In the genomic region with DNA sequence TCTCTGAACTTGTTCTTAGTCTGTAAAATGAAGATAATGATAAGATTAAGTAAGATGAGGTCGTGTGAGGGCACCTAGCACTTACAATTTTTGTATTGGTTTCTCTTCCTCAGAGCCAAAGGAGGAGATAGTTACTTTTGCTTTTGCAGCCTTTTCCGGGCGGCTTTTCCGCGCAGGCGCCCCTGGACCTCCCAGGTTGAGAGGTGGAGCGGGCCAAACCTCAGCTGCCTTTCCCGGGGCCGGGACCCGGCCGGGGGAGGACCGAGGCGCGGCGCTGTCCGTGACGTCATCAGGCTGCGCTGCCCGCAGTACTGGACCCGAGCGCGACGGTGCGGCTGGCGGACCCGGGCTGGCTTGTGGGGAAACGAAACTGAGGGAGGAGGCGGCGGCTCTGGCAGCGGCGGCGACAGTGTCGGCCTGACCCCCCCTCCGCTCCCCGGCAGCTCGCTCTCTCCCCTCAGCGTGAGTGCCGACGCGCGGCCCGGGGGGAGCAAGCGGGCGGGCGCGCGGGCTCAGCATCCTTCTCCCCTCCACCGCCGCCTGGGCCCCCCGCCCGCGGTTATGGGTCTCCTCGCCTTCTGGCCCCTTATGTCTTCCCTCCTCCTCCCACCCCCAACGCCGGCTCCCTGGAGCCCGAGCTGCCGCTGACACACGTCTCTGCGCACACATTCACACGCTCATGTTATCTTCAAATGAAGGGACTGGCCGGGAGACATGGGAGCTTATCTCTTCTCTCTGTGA, we compare ENCODE assay signal across 1 cellular context.
TF ChIP-seq lines count a peak whose summit lies in the region.

A gene with protein sequence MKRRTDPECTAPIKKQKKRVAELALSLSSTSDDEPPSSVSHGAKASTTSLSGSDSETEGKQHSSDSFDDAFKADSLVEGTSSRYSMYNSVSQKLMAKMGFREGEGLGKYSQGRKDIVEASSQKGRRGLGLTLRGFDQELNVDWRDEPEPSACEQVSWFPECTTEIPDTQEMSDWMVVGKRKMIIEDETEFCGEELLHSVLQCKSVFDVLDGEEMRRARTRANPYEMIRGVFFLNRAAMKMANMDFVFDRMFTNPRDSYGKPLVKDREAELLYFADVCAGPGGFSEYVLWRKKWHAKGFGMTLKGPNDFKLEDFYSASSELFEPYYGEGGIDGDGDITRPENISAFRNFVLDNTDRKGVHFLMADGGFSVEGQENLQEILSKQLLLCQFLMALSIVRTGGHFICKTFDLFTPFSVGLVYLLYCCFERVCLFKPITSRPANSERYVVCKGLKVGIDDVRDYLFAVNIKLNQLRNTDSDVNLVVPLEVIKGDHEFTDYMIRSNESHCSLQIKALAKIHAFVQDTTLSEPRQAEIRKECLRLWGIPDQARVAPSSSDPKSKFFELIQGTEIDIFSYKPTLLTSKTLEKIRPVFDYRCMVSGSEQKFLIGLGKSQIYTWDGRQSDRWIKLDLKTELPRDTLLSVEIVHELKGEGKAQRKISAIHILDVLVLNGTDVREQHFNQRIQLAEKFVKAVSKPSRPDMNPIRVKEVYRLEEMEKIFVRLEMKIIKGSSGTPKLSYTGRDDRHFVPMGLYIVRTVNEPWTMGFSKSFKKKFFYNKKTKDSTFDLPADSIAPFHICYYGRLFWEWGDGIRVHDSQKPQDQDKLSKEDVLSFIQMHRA (plus strand): TSS at position 306 of the 741 bp plus-strand sequence. CDS start 2,409 bp downstream, outside the sequence.

TF ChIP-seq in K562, 482 proteins besides CTCF, POLR2A, EP300 and RAD21 (continued from another document and continues in another):
- 0 out of 2 replicates have a peak, but pooled peaks have one; percentile 27 for TF ChIP-seq ZNF134 (CRISPR knock-in tag; conservative IDR thresholded peaks at IDR 0.05)
- TF ChIP-seq, protein P1, sequence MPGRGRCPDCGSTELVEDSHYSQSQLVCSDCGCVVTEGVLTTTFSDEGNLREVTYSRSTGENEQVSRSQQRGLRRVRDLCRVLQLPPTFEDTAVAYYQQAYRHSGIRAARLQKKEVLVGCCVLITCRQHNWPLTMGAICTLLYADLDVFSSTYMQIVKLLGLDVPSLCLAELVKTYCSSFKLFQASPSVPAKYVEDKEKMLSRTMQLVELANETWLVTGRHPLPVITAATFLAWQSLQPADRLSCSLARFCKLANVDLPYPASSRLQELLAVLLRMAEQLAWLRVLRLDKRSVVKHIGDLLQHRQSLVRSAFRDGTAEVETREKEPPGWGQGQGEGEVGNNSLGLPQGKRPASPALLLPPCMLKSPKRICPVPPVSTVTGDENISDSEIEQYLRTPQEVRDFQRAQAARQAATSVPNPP (IDR thresholded peaks at IDR 0.05; ENCODE audit: borderline replicate concordance, insufficient read depth, insufficient read length): no peak
- TF ChIP-seq ZNF785 (CRISPR knock-in tag; IDR thresholded peaks at IDR 0.05): no peak
- TF ChIP-seq, protein P2, sequence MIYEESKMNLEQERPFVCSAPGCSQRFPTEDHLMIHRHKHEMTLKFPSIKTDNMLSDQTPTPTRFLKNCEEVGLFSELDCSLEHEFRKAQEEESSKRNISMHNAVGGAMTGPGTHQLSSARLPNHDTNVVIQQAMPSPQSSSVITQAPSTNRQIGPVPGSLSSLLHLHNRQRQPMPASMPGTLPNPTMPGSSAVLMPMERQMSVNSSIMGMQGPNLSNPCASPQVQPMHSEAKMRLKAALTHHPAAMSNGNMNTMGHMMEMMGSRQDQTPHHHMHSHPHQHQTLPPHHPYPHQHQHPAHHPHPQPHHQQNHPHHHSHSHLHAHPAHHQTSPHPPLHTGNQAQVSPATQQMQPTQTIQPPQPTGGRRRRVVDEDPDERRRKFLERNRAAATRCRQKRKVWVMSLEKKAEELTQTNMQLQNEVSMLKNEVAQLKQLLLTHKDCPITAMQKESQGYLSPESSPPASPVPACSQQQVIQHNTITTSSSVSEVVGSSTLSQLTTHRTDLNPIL (CRISPR knock-in tag; IDR thresholded peaks at IDR 0.05): no peak
- TF ChIP-seq CTBP1 (IDR thresholded peaks at IDR 0.05; ENCODE audit: borderline replicate concordance): peak; percentile 78; the same call in 1 of the 2 replicates
- no peak for TF ChIP-seq U2AF2 (optimal IDR thresholded peaks at IDR 0.05; ENCODE audit: low read depth, low read length)
- peak; percentile 88 for TF ChIP-seq HCFC1 (IDR thresholded peaks at IDR 0.05; ENCODE audit: low read depth, low read length)
- no peak for TF ChIP-seq RFX7 (CRISPR knock-in tag; IDR thresholded peaks at IDR 0.05)
- TF ChIP-seq POLR2H (tag; IDR thresholded peaks at IDR 0.05; ENCODE audit: low read depth): peak; percentile 53; the same call in 1 of the 2 replicates
- TF ChIP-seq, protein P3, sequence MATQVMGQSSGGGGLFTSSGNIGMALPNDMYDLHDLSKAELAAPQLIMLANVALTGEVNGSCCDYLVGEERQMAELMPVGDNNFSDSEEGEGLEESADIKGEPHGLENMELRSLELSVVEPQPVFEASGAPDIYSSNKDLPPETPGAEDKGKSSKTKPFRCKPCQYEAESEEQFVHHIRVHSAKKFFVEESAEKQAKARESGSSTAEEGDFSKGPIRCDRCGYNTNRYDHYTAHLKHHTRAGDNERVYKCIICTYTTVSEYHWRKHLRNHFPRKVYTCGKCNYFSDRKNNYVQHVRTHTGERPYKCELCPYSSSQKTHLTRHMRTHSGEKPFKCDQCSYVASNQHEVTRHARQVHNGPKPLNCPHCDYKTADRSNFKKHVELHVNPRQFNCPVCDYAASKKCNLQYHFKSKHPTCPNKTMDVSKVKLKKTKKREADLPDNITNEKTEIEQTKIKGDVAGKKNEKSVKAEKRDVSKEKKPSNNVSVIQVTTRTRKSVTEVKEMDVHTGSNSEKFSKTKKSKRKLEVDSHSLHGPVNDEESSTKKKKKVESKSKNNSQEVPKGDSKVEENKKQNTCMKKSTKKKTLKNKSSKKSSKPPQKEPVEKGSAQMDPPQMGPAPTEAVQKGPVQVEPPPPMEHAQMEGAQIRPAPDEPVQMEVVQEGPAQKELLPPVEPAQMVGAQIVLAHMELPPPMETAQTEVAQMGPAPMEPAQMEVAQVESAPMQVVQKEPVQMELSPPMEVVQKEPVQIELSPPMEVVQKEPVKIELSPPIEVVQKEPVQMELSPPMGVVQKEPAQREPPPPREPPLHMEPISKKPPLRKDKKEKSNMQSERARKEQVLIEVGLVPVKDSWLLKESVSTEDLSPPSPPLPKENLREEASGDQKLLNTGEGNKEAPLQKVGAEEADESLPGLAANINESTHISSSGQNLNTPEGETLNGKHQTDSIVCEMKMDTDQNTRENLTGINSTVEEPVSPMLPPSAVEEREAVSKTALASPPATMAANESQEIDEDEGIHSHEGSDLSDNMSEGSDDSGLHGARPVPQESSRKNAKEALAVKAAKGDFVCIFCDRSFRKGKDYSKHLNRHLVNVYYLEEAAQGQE (CRISPR knock-in tag; IDR thresholded peaks at IDR 0.05; ENCODE audit: low read depth): peak; percentile 58; the same call in 1 of the 2 replicates
- TF ChIP-seq TEAD4 (IDR thresholded peaks at IDR 0.05; ENCODE audit: low read length): 0 out of 2 replicates have a peak, but pooled peaks have one; percentile 7
- no peak for TF ChIP-seq TEAD4 (CRISPR knock-in tag; IDR thresholded peaks at IDR 0.05; ENCODE audit: borderline replicate concordance)
- 0 out of 2 replicates have a peak, but pooled peaks have one; percentile 65 for TF ChIP-seq GATAD2A (IDR thresholded peaks at IDR 0.05)
- peak; percentile 51 to 85; a peak in 3 of 4 replicates for TF ChIP-seq RCOR1 (IDR thresholded peaks at IDR 0.05; ENCODE audit: borderline replicate concordance in 1 of 2, low read depth in 2 of 2, low read length in 2 of 2)
- TF ChIP-seq, protein P4, sequence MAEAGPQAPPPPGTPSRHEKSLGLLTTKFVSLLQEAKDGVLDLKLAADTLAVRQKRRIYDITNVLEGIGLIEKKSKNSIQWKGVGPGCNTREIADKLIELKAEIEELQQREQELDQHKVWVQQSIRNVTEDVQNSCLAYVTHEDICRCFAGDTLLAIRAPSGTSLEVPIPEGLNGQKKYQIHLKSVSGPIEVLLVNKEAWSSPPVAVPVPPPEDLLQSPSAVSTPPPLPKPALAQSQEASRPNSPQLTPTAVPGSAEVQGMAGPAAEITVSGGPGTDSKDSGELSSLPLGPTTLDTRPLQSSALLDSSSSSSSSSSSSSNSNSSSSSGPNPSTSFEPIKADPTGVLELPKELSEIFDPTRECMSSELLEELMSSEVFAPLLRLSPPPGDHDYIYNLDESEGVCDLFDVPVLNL (CRISPR knock-in tag; IDR thresholded peaks at IDR 0.05; ENCODE audit: low read depth): peak; percentile 84
- TF ChIP-seq, protein P5, sequence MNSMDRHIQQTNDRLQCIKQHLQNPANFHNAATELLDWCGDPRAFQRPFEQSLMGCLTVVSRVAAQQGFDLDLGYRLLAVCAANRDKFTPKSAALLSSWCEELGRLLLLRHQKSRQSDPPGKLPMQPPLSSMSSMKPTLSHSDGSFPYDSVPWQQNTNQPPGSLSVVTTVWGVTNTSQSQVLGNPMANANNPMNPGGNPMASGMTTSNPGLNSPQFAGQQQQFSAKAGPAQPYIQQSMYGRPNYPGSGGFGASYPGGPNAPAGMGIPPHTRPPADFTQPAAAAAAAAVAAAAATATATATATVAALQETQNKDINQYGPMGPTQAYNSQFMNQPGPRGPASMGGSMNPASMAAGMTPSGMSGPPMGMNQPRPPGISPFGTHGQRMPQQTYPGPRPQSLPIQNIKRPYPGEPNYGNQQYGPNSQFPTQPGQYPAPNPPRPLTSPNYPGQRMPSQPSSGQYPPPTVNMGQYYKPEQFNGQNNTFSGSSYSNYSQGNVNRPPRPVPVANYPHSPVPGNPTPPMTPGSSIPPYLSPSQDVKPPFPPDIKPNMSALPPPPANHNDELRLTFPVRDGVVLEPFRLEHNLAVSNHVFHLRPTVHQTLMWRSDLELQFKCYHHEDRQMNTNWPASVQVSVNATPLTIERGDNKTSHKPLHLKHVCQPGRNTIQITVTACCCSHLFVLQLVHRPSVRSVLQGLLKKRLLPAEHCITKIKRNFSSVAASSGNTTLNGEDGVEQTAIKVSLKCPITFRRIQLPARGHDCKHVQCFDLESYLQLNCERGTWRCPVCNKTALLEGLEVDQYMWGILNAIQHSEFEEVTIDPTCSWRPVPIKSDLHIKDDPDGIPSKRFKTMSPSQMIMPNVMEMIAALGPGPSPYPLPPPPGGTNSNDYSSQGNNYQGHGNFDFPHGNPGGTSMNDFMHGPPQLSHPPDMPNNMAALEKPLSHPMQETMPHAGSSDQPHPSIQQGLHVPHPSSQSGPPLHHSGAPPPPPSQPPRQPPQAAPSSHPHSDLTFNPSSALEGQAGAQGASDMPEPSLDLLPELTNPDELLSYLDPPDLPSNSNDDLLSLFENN (IDR thresholded peaks at IDR 0.05; ENCODE audit: low read depth in 2 of 2, low read length in 2 of 2): peak in 1 of 2 experiments; percentile 69; a peak in 1 of 4 replicates
- TF ChIP-seq MXI1 (IDR thresholded peaks at IDR 0.05; ENCODE audit: low read depth, low read length): peak; percentile 46; the same call in 1 of the 2 replicates
- peak; percentile 91 for TF ChIP-seq POLR2G (IDR thresholded peaks at IDR 0.05; ENCODE audit: low read depth, low read length)
- TF ChIP-seq KAT7 (CRISPR knock-in tag; IDR thresholded peaks at IDR 0.05; ENCODE audit: borderline replicate concordance): peak; percentile 92; the same call in 1 of the 2 replicates
- peak in 1 of 2 experiments; percentile 47; a peak in 1 of 4 replicates for TF ChIP-seq FOXK2 (conservative IDR thresholded peaks at IDR 0.05 in 1 of 2, IDR thresholded peaks at IDR 0.05 in 1 of 2; ENCODE audit: low read depth in 2 of 2)
- no peak; the same call in 1 of the 2 replicates for TF ChIP-seq PML (IDR thresholded peaks at IDR 0.05; ENCODE audit: low read length)
- TF ChIP-seq, protein P6, sequence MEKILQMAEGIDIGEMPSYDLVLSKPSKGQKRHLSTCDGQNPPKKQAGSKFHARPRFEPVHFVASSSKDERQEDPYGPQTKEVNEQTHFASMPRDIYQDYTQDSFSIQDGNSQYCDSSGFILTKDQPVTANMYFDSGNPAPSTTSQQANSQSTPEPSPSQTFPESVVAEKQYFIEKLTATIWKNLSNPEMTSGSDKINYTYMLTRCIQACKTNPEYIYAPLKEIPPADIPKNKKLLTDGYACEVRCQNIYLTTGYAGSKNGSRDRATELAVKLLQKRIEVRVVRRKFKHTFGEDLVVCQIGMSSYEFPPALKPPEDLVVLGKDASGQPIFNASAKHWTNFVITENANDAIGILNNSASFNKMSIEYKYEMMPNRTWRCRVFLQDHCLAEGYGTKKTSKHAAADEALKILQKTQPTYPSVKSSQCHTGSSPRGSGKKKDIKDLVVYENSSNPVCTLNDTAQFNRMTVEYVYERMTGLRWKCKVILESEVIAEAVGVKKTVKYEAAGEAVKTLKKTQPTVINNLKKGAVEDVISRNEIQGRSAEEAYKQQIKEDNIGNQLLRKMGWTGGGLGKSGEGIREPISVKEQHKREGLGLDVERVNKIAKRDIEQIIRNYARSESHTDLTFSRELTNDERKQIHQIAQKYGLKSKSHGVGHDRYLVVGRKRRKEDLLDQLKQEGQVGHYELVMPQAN (IDR thresholded peaks at IDR 0.05; ENCODE audit: borderline replicate concordance): peak; percentile 83
- TF ChIP-seq SMARCC2 (IDR thresholded peaks at IDR 0.05; ENCODE audit: low read depth): no peak
- TF ChIP-seq, protein P7, sequence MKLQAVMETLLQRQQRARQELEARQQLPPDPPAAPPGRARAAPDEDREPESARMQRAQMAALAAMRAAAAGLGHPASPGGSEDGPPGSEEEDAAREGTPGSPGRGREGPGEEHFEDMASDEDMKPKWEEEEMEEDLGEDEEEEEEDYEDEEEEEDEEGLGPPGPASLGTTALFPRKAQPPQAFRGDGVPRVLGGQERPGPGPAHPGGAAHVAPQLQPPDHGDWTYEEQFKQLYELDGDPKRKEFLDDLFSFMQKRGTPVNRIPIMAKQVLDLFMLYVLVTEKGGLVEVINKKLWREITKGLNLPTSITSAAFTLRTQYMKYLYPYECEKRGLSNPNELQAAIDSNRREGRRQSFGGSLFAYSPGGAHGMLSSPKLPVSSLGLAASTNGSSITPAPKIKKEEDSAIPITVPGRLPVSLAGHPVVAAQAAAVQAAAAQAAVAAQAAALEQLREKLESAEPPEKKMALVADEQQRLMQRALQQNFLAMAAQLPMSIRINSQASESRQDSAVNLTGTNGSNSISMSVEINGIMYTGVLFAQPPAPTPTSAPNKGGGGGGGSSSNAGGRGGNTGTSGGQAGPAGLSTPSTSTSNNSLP (IDR thresholded peaks at IDR 0.05; ENCODE audit: borderline replicate concordance, low read depth, low read length): no peak
- TF ChIP-seq NCOA2 (IDR thresholded peaks at IDR 0.05; ENCODE audit: partially characterized antibody in 2 of 2): peak in 1 of 2 experiments; percentile 67
- peak in 1 of 2 experiments; percentile 89; a peak in 2 of 4 replicates for TF ChIP-seq HDAC1 (IDR thresholded peaks at IDR 0.05)
- no peak for TF ChIP-seq ARHGAP35 (IDR thresholded peaks at IDR 0.05; ENCODE audit: partially characterized antibody)
- TF ChIP-seq LARP7 (IDR thresholded peaks at IDR 0.05): peak; percentile 19; the same call in 1 of the 2 replicates
- TF ChIP-seq ZNF239 (CRISPR knock-in tag; IDR thresholded peaks at IDR 0.05): 0 out of 2 replicates have a peak, but pooled peaks have one; percentile 33
- TF ChIP-seq, protein P8, sequence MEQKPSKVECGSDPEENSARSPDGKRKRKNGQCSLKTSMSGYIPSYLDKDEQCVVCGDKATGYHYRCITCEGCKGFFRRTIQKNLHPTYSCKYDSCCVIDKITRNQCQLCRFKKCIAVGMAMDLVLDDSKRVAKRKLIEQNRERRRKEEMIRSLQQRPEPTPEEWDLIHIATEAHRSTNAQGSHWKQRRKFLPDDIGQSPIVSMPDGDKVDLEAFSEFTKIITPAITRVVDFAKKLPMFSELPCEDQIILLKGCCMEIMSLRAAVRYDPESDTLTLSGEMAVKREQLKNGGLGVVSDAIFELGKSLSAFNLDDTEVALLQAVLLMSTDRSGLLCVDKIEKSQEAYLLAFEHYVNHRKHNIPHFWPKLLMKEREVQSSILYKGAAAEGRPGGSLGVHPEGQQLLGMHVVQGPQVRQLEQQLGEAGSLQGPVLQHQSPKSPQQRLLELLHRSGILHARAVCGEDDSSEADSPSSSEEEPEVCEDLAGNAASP (IDR thresholded peaks at IDR 0.05): no peak
- 0 out of 2 replicates have a peak, but pooled peaks have one; percentile 44 for TF ChIP-seq KLF13 (tag; IDR thresholded peaks at IDR 0.05; ENCODE audit: borderline replicate concordance, low read depth)
